ENCODE assay signal across 13 cellular contexts in the genomic region with DNA sequence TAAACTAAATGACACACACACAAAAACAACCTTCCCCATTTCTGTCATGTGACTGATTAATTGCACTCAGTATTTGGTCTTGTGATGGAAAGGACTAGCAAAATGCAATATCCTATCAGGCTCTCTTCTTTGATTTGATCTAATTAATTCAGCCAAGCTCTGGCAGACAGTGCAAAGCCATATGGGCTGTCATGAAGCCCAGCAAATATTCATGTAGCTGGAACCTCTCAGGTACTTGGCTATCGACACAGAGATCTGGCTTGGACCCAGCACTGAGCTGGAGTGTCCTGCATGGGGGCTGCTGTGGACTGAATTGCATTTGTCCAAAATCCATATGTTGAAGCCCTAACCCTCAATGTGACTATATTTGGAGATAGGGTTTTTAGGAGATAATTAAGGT.
"Had no signal": no experiment of that assay in that cellular context is flagged by ENCODE, and none has a peak within 500 bp of the region (broad histone marks: within the 10 kb centered on the region; RNA-seq: fewer than 3 reads in every experiment).

No MANE protein-coding gene starts in this region.

- H3K27me3 ChIP-seq: body of pancreas, esophagus squamous epithelium, right atrium auricular region, tibial artery, vagina had no signal

- H3K4me1 ChIP-seq: body of pancreas, esophagus squamous epithelium, lower lobe of right lung, right atrium auricular region, tibial artery, vagina had no signal

- H3K4me3 ChIP-seq: body of pancreas, esophagus squamous epithelium, lower lobe of right lung, right atrium auricular region, skin epidermis, tibial artery, vagina had no signal

- H3K36me3 ChIP-seq: esophagus squamous epithelium, lower lobe of right lung, right atrium auricular region, tibial artery, vagina had no signal

- H3K27ac ChIP-seq: body of pancreas, esophagus squamous epithelium, lower lobe of right lung, right atrium auricular region, skin epidermis, tibial artery, vagina had no signal

- H3K9me3 ChIP-seq: body of pancreas, lower lobe of right lung, vagina had no signal

- DNase-seq: activated effector memory CD4-positive, alpha-beta T cell treated with Interleukin-2 at 50 U/mL for 16 hours; activated T-cell treated with anti-CD3 and anti-CD28 coated beads, Interleukin-2, amount 50 U/mL, for 1 hour; amniotic stem cell; body of pancreas; esophagus squamous epithelium; head of caudate nucleus; left cardiac atrium; lower lobe of right lung; naive thymus-derived CD8-positive, alpha-beta T cell; tibial artery had no signal
